21 cellular contexts compared by ENCODE assay signal in genomic region chr5:146521403-146522106, GRCh38. TPM values are rescaled to one million over a fixed set of nuclear protein-coding genes. Genes with fewer than 3 reads are reported as not detected.
"Had no signal": no experiment of that assay in that cellular context is flagged by ENCODE, and none has a peak within 500 bp of the region (broad histone marks: within the 10 kb centered on the region; RNA-seq: fewer than 3 reads in every experiment).

No MANE protein-coding gene starts in this region.

- H3K9me3 Mint-ChIP-seq: activated B cell treated with CpG ODN at 0.5 μM for 24 hours; activated CD8-positive, alpha-beta T cell treated with anti-CD3 and anti-CD28 coated beads for 36 hours; activated naive CD4-positive, alpha-beta T cell treated with anti-CD3 and anti-CD28 coated beads, Interleukin-2, amount 50 U/mL, for 24 hours; activated T-cell treated with anti-CD3 and anti-CD28 coated beads, Interleukin-2, amount 50 U/mL, for 4 hours; memory B cell; natural killer cell treated with Interleukin-12 subunit alpha and Interleukin-12 subunit beta and Interleukin-15 and Interleukin-18, amount 100 ng/mL, for 72 hours; stimulated activated memory B cell treated with anti-CD40 and anti-IgM and Interleukin-4, amounts not matched to agents 10 μg/mL and 1 μg/mL and 100 μg/mL, for 72 hours had no signal

- H3K27ac Mint-ChIP-seq: activated B cell treated with CpG ODN at 0.5 μM for 24 hours; activated CD8-positive, alpha-beta T cell treated with anti-CD3 and anti-CD28 coated beads for 36 hours; activated naive CD4-positive, alpha-beta T cell treated with anti-CD3 and anti-CD28 coated beads, Interleukin-2, amount 50 U/mL, for 24 hours; memory B cell; natural killer cell treated with Interleukin-12 subunit alpha and Interleukin-12 subunit beta and Interleukin-15 and Interleukin-18, amount 100 ng/mL, for 72 hours; stimulated activated memory B cell treated with anti-CD40 and anti-IgM and Interleukin-4, amounts not matched to agents 10 μg/mL and 1 μg/mL and 100 μg/mL, for 72 hours had no signal

- H3K4me1 ChIP-seq: adrenal gland, colonic mucosa, esophagus squamous epithelium, thyroid gland had no signal

- ATAC-seq: activated CD8-positive, alpha-beta T cell treated with anti-CD3 and anti-CD28 coated beads for 36 hours; activated T-cell treated with anti-CD3 and anti-CD28 coated beads, Interleukin-2, amount 50 U/mL, for 4 hours; left ventricle myocardium superior; natural killer cell treated with Interleukin-12 subunit alpha and Interleukin-12 subunit beta and Interleukin-15 and Interleukin-18, amount 100 ng/mL, for 72 hours; stimulated activated memory B cell treated with anti-CD40 and anti-IgM and Interleukin-4, amounts not matched to agents 10 μg/mL and 1 μg/mL and 100 μg/mL, for 72 hours had no signal

- H3K4me3 ChIP-seq: adrenal gland, colonic mucosa, esophagus squamous epithelium, thyroid gland had no signal

- H3K27ac ChIP-seq: adrenal gland, colonic mucosa, esophagus squamous epithelium, thyroid gland had no signal

- H3K4me1 Mint-ChIP-seq: activated B cell treated with CpG ODN at 0.5 μM for 24 hours; activated naive CD4-positive, alpha-beta T cell treated with anti-CD3 and anti-CD28 coated beads, Interleukin-2, amount 50 U/mL, for 24 hours; stimulated activated memory B cell treated with anti-CD40 and anti-IgM and Interleukin-4, amounts not matched to agents 10 μg/mL and 1 μg/mL and 100 μg/mL, for 72 hours had no signal

- H3K27me3 ChIP-seq: adrenal gland, colonic mucosa, thyroid gland had no signal

- H3K36me3 ChIP-seq: adrenal gland, colonic mucosa, esophagus squamous epithelium, thyroid gland had no signal

- H3K9me3 ChIP-seq: adrenal gland, colonic mucosa, esophagus squamous epithelium, thyroid gland had no signal

- H3K36me3 Mint-ChIP-seq: activated naive CD4-positive, alpha-beta T cell treated with anti-CD3 and anti-CD28 coated beads, Interleukin-2, amount 50 U/mL, for 24 hours; memory B cell; natural killer cell treated with Interleukin-12 subunit alpha and Interleukin-12 subunit beta and Interleukin-15 and Interleukin-18, amount 100 ng/mL, for 72 hours; stimulated activated memory B cell treated with anti-CD40 and anti-IgM and Interleukin-4, amounts not matched to agents 10 μg/mL and 1 μg/mL and 100 μg/mL, for 72 hours had no signal

- H3K4me3 Mint-ChIP-seq: activated B cell treated with CpG ODN at 0.5 μM for 24 hours; activated CD8-positive, alpha-beta T cell treated with anti-CD3 and anti-CD28 coated beads for 36 hours; activated naive CD4-positive, alpha-beta T cell treated with anti-CD3 and anti-CD28 coated beads, Interleukin-2, amount 50 U/mL, for 24 hours; activated T-cell treated with anti-CD3 and anti-CD28 coated beads, Interleukin-2, amount 50 U/mL, for 4 hours; memory B cell; natural killer cell treated with Interleukin-12 subunit alpha and Interleukin-12 subunit beta and Interleukin-15 and Interleukin-18, amount 100 ng/mL, for 72 hours; stimulated activated memory B cell treated with anti-CD40 and anti-IgM and Interleukin-4, amounts not matched to agents 10 μg/mL and 1 μg/mL and 100 μg/mL, for 72 hours had no signal

- DNase-seq: activated B cell treated with CpG ODN at 0.5 μM for 24 hours; activated CD4-positive, alpha-beta T cell treated with anti-CD3 and anti-CD28 coated beads for 48 hours; activated CD8-positive, alpha-beta T cell treated with anti-CD3 and anti-CD28 coated beads for 36 hours; activated effector memory CD4-positive, alpha-beta T cell treated with Interleukin-2 at 50 U/mL for 16 hours; activated T-cell treated with anti-CD3 and anti-CD28 coated beads, Interleukin-2, amount 50 U/mL, for 4 hours; adrenal gland; caudate nucleus; colonic mucosa; esophagus squamous epithelium; kidney glomerular epithelial cell; left ventricle myocardium superior; thyroid gland had no signal

- FAIRE-seq: endometrium, TTC549, urothelium cell line had no signal

RNA-seq across cellular contexts. Expression of gene GPR151, which starts 5.6 kb away (rescaled TPM):
- total RNA-seq: activated B cell treated with CpG ODN at 0.5 μM for 24 hours; activated CD8-positive, alpha-beta T cell treated with anti-CD3 and anti-CD28 coated beads for 36 hours; activated T-cell treated with anti-CD3 and anti-CD28 coated beads, Interleukin-2, amount 50 U/mL, for 4 hours; adrenal gland; colonic mucosa; esophagus squamous epithelium; fibroblast of villous mesenchyme; left ventricle myocardium superior; natural killer cell treated with Interleukin-12 subunit alpha and Interleukin-12 subunit beta and Interleukin-15 and Interleukin-18, amount 100 ng/mL, for 72 hours; renal cortical epithelial cell; thyroid gland had no signal
- polyA plus RNA-seq: adrenal gland had no signal
